ENCODE assay signal across 2 cellular contexts in the genomic region with DNA sequence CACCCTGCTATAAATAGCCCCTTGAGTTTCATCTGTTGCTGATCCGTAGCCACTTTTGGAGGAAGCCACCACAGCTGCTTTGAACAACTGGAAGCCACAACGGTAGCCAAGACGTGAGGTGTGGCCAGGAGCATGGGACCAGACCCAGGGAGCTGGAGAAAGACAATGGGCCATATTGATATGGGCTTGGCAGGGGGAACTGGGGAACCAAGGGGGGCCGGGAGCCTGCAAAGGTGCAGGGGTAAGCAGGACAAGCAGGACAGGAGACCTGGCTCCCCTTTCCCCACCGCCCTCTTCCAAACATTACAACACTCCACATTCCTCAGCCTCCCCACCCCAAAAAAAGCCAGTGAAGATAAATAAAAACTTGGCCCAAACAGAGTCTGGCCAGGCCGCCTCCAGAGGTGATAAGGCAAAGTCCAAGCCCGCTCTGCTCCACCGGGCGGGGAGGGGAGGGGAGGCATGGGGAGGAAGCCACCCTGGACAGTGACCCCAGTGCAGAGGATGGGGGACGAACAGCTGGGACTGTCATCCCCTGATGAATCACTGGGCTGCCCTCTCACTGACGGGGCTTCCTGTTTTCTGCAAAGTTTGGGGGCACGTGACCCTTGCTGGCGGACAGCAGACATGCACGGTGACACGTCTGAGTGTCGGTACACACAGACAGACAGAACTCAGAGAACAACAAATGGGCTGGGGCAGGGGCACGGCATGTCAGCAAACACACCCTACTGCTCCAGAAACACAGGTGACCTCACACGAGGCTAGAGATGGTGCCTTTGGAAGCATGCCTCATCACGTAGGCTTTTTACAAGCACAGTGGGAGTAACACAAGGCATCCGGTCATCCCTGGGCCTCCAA.
A peak's percentile ranks its signal among the peaks of the same experiment; 100 is the strongest.
TF ChIP-seq lines count a peak whose summit lies in the region.

No MANE protein-coding gene starts in this region.

TF ChIP-seq in K562, 482 proteins besides CTCF, POLR2A, EP300 and RAD21 (continued from another document and continues in another):
- TF ChIP-seq, protein P1, sequence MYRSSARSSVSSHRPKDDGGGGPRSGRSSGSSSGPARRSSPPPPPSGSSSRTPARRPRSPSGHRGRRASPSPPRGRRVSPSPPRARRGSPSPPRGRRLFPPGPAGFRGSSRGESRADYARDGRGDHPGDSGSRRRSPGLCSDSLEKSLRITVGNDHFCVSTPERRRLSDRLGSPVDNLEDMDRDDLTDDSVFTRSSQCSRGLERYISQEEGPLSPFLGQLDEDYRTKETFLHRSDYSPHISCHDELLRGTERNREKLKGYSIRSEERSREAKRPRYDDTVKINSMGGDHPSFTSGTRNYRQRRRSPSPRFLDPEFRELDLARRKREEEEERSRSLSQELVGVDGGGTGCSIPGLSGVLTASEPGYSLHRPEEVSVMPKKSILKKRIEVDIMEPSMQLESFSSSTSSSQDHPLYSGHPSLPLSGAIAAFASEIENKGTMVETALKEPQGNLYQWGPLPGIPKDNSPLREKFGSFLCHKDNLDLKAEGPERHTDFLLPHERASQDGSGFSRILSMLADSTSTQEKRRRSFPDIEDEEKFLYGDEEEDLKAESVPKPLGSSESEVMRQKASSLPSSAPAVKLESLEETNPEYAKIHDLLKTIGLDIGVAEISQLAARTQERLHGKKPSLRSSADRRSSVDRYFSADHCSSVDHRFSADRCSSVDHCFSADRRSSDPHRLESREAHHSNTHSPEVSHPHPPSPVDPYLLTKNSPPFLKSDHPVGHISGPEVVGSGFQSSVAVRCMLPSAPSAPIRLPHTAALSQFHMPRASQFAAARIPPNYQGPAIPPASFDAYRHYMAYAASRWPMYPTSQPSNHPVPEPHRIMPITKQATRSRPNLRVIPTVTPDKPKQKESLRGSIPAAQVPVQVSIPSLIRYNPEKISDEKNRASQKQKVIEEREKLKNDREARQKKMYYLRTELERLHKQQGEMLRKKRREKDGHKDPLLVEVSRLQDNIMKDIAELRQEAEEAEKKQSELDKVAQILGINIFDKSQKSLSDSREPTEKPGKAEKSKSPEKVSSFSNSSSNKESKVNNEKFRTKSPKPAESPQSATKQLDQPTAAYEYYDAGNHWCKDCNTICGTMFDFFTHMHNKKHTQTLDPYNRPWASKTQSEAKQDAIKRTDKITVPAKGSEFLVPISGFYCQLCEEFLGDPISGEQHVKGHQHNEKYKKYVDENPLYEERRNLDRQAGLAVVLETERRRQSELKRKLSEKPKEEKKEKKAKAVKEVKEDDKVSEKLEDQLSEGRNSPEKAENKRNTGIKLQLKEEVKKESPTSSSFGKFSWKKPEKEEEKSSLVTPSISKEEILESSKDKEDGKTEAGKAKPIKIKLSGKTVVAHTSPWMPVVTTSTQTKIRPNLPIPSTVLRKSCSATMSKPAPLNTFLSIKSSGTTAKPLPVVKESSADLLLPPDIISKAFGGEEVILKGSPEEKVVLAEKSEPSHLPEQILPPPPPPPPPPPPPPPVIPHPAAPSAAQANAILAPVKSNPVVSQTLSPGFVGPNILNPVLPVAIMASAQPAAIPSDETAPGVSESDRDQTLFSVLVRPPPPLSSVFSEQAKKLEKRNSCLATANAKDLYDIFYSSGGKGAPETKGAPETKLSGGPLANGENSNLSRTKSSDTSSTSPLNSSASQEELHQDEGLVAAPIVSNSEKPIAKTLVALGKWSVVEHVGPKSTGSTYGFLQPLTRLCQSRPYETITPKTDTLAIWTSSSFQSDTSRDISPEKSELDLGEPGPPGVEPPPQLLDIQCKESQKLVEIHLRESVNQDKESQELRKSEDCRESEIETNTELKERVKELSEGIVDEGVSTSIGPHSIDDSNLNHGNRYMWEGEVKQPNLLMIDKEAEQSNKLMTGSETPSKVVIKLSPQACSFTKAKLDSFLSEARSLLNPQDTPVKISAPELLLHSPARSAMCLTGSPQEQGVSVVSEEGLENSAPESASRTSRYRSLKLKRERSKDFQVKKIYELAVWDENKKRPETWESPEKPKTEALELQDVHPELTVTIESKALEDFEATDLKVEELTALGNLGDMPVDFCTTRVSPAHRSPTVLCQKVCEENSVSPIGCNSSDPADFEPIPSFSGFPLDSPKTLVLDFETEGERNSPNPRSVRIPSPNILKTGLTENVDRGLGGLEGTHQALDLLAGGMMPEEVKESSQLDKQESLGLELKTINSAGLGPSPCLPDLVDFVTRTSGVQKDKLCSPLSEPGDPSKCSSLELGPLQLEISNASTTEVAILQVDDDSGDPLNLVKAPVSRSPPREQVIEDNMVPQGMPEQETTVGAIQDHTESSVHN (IDR thresholded peaks at IDR 0.05; ENCODE audit: borderline replicate concordance in 1 of 2, low read depth in 1 of 2): 0 out of 4 replicates have a peak, but pooled peaks of 1 of the 2 experiments have one; percentile 34
- no peak for TF ChIP-seq RBM15 (IDR thresholded peaks at IDR 0.05; ENCODE audit: insufficient read depth, low read length)
- TF ChIP-seq NR3C1 (CRISPR knock-in tag; IDR thresholded peaks at IDR 0.05): no peak
- TF ChIP-seq ELF1 (tag; IDR thresholded peaks at IDR 0.05): peak; percentile 28; the same call in 1 of the 2 replicates
- TF ChIP-seq FOXP1 (CRISPR knock-in tag; IDR thresholded peaks at IDR 0.05): no peak
- TF ChIP-seq, protein P2, sequence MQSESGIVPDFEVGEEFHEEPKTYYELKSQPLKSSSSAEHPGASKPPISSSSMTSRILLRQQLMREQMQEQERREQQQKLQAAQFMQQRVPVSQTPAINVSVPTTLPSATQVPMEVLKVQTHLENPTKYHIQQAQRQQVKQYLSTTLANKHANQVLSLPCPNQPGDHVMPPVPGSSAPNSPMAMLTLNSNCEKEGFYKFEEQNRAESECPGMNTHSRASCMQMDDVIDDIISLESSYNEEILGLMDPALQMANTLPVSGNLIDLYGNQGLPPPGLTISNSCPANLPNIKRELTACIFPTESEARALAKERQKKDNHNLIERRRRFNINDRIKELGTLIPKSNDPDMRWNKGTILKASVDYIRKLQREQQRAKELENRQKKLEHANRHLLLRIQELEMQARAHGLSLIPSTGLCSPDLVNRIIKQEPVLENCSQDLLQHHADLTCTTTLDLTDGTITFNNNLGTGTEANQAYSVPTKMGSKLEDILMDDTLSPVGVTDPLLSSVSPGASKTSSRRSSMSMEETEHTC (IDR thresholded peaks at IDR 0.05): peak; percentile 29; the same call in 1 of the 2 replicates
- TF ChIP-seq, protein P3, sequence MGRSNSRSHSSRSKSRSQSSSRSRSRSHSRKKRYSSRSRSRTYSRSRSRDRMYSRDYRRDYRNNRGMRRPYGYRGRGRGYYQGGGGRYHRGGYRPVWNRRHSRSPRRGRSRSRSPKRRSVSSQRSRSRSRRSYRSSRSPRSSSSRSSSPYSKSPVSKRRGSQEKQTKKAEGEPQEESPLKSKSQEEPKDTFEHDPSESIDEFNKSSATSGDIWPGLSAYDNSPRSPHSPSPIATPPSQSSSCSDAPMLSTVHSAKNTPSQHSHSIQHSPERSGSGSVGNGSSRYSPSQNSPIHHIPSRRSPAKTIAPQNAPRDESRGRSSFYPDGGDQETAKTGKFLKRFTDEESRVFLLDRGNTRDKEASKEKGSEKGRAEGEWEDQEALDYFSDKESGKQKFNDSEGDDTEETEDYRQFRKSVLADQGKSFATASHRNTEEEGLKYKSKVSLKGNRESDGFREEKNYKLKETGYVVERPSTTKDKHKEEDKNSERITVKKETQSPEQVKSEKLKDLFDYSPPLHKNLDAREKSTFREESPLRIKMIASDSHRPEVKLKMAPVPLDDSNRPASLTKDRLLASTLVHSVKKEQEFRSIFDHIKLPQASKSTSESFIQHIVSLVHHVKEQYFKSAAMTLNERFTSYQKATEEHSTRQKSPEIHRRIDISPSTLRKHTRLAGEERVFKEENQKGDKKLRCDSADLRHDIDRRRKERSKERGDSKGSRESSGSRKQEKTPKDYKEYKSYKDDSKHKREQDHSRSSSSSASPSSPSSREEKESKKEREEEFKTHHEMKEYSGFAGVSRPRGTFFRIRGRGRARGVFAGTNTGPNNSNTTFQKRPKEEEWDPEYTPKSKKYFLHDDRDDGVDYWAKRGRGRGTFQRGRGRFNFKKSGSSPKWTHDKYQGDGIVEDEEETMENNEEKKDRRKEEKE (IDR thresholded peaks at IDR 0.05; ENCODE audit: borderline replicate concordance in 1 of 2, control insufficient read depth in 1 of 2, low read depth in 2 of 2, low read length in 1 of 2): no peak

TF ChIP-seq in HepG2, 621 proteins besides CTCF, POLR2A, EP300 and RAD21 (continued from another document and continues in another):
- TF ChIP-seq, protein P4, sequence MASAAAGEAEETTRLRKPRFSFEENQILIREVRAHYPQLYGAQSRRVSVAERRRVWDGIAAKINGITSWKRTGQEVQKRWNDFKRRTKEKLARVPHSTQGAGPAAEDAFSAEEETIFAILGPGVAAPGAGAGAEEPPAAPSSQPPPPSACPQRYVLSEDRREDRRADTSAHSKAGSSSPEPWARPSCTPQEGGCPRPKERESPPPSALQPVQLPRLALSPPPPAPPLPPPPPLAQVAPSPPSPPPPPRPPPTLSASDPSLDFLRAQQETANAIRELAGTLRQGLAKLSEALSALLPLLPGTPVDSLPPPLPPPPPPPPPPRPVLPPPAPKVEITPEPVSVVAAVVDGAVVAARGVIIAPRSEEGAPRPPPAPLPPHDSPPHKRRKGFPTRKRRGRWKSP (CRISPR knock-in tag; IDR thresholded peaks at IDR 0.05): peak; percentile 81; the same call in 1 of the 2 replicates
- peak; percentile 90 for TF ChIP-seq KAT8 (CRISPR knock-in tag; IDR thresholded peaks at IDR 0.05)
- peak; percentile 94 for TF ChIP-seq TBX3 (IDR thresholded peaks at IDR 0.05; ENCODE audit: borderline replicate concordance)
- TF ChIP-seq SNAI1 (CRISPR knock-in tag; IDR thresholded peaks at IDR 0.05; ENCODE audit: borderline replicate concordance): peak; percentile 79; the same call in 1 of the 2 replicates
- TF ChIP-seq ZNF672 (CRISPR knock-in tag; IDR thresholded peaks at IDR 0.05): no peak; the same call in 1 of the 2 replicates
- TF ChIP-seq GZF1 (CRISPR knock-in tag; IDR thresholded peaks at IDR 0.05): no peak; the same call in 1 of the 2 replicates
- TF ChIP-seq, protein P5, sequence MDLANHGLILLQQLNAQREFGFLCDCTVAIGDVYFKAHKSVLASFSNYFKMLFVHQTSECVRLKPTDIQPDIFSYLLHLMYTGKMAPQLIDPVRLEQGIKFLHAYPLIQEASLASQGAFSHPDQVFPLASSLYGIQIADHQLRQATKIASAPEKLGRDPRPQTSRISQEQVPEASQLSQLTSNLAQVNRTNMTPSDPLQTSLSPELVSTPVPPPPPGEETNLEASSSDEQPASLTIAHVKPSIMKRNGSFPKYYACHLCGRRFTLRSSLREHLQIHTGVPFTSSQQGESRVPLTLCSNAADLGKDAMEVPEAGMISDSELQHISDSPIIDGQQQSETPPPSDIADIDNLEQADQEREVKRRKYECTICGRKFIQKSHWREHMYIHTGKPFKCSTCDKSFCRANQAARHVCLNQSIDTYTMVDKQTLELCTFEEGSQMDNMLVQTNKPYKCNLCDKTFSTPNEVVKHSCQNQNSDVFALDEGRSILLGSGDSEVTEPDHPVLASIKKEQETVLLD (CRISPR knock-in tag; IDR thresholded peaks at IDR 0.05; ENCODE audit: low read depth): peak; percentile 81
- peak; percentile 95 for TF ChIP-seq NFKBIZ (CRISPR knock-in tag; IDR thresholded peaks at IDR 0.05)
- TF ChIP-seq ZNF747 (CRISPR knock-in tag; IDR thresholded peaks at IDR 0.05; ENCODE audit: borderline replicate concordance): peak; percentile 99
- TF ChIP-seq SMAD9 (CRISPR knock-in tag; IDR thresholded peaks at IDR 0.05): no peak
- peak; percentile 24; the same call in 1 of the 2 replicates for TF ChIP-seq ZNF761 (CRISPR knock-in tag; conservative IDR thresholded peaks at IDR 0.05)
- peak; percentile 100 for TF ChIP-seq MEIS2 (CRISPR knock-in tag; IDR thresholded peaks at IDR 0.05)
- TF ChIP-seq ZNF614 (CRISPR knock-in tag; IDR thresholded peaks at IDR 0.05; ENCODE audit: borderline replicate concordance): peak; percentile 98
- peak; percentile 97 for TF ChIP-seq ZNF772 (CRISPR knock-in tag; IDR thresholded peaks at IDR 0.05)
- peak; percentile 95 for TF ChIP-seq POGZ (CRISPR knock-in tag; IDR thresholded peaks at IDR 0.05)
- TF ChIP-seq ZFP36L1 (CRISPR knock-in tag; IDR thresholded peaks at IDR 0.05): peak; percentile 80; the same call in 1 of the 2 replicates
- peak; percentile 88 for TF ChIP-seq ASH2L (IDR thresholded peaks at IDR 0.05; ENCODE audit: insufficient read length, low read depth, low read length)
- TF ChIP-seq, protein P6, sequence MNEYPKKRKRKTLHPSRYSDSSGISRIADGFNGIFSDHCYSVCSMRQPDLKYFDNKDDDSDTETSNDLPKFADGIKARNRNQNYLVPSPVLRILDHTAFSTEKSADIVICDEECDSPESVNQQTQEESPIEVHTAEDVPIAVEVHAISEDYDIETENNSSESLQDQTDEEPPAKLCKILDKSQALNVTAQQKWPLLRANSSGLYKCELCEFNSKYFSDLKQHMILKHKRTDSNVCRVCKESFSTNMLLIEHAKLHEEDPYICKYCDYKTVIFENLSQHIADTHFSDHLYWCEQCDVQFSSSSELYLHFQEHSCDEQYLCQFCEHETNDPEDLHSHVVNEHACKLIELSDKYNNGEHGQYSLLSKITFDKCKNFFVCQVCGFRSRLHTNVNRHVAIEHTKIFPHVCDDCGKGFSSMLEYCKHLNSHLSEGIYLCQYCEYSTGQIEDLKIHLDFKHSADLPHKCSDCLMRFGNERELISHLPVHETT (CRISPR knock-in tag; conservative IDR thresholded peaks at IDR 0.05): peak; percentile 91
- no peak for TF ChIP-seq PLRG1 (conservative IDR thresholded peaks at IDR 0.05)
- TF ChIP-seq, protein P7, sequence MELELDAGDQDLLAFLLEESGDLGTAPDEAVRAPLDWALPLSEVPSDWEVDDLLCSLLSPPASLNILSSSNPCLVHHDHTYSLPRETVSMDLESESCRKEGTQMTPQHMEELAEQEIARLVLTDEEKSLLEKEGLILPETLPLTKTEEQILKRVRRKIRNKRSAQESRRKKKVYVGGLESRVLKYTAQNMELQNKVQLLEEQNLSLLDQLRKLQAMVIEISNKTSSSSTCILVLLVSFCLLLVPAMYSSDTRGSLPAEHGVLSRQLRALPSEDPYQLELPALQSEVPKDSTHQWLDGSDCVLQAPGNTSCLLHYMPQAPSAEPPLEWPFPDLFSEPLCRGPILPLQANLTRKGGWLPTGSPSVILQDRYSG (CRISPR knock-in tag; IDR thresholded peaks at IDR 0.05): no peak
- TF ChIP-seq ZNF343 (CRISPR knock-in tag; IDR thresholded peaks at IDR 0.05): peak; percentile 91
- peak; percentile 99 for TF ChIP-seq SKI (IDR thresholded peaks at IDR 0.05; ENCODE audit: partially characterized antibody)
- TF ChIP-seq TRIM24 (CRISPR knock-in tag; IDR thresholded peaks at IDR 0.05): peak; percentile 96
- TF ChIP-seq, protein P8, sequence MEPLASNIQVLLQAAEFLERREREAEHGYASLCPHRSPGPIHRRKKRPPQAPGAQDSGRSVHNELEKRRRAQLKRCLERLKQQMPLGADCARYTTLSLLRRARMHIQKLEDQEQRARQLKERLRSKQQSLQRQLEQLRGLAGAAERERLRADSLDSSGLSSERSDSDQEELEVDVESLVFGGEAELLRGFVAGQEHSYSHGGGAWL (CRISPR knock-in tag; IDR thresholded peaks at IDR 0.05): no peak; the same call in 1 of the 2 replicates
